ENCODE assay signal across 27 cellular contexts in genomic region chr3:160601288-160601687, GRCh38. TPM values are rescaled to one million over a fixed set of nuclear protein-coding genes. Genes with fewer than 3 reads are reported as not detected.
A peak's percentile ranks its signal among the peaks of the same experiment; 100 is the strongest.
DNase-seq lines count a peak whose midpoint lies in the region; ATAC-seq, FAIRE-seq and TF ChIP-seq lines count a peak whose summit lies in the region.
"Had no signal": no experiment of that assay in that cellular context is flagged by ENCODE, and none has a peak within 500 bp of the region (broad histone marks: within the 10 kb centered on the region; RNA-seq: fewer than 3 reads in every experiment).

No MANE protein-coding gene starts in this region.

- no peaks in the 10 kb centered on the region for H3K9me3 Mint-ChIP-seq in astrocyte (ENCODE audit: unreplicated experiment)
- H3K9me3 Mint-ChIP-seq: CD4-positive, alpha-beta T cell had no signal

- intact Hi-C loops in right lobe of liver (cut with DNase I) = no loop called here

- no peak overlapping the region for H3K4me2 ChIP-seq in astrocyte (ENCODE audit: low read length)
- H3K4me2 ChIP-seq: A549; BLaER1 treated with 17β-estradiol and CSF1 and Interleukin-3, amounts not matched to agents 10 nM and 100 nM had no signal

- no peak overlapping the region for H2AFZ ChIP-seq in astrocyte (ENCODE audit: low read depth, low read length)
- H2AFZ ChIP-seq: GM23248 had no signal

- peaks cover 4% of the 10 kb centered on the region for H3K27me3 Mint-ChIP-seq in astrocyte (ENCODE audit: low read depth, unreplicated experiment)
- H3K27me3 Mint-ChIP-seq: CD4-positive, alpha-beta T cell had no signal

- H3K36me3 ChIP-seq in astrocyte (ENCODE audit: insufficient read depth, low read length) (no peaks in the 10 kb centered on the region), right lobe of liver (no peaks in the 10 kb centered on the region)
- H3K36me3 ChIP-seq: BE2C; BLaER1 treated with 17β-estradiol and CSF1 and Interleukin-3, amounts not matched to agents 10 nM and 100 nM had no signal

- H3K27ac ChIP-seq in astrocyte (ENCODE audit: low read depth, low read length) = no peak overlapping the region
- peak overlapping the region; percentile 62 to 90 (median 88) for H3K27ac ChIP-seq in right lobe of liver
- H3K27ac ChIP-seq: A549; BLaER1 treated with 17β-estradiol and CSF1 and Interleukin-3, amounts not matched to agents 10 nM and 100 nM; GM23248 had no signal

- H3K9ac ChIP-seq in astrocyte (ENCODE audit: low read length) = no peak overlapping the region
- H3K9ac ChIP-seq: BLaER1 treated with 17β-estradiol and CSF1 and Interleukin-3, amounts not matched to agents 10 nM and 100 nM; GM23248 had no signal

- H3K4me3 ChIP-seq in astrocyte (ENCODE audit: insufficient read depth, low read depth, low read length) (no peak overlapping the region), choroid plexus epithelial cell (ENCODE audit: low read depth, low read length) (no peak overlapping the region), fibroblast of mammary gland (ENCODE audit: control insufficient read depth, low read depth, low read length) (no peak overlapping the region), right lobe of liver (no peak overlapping the region)
- H3K4me3 ChIP-seq: A549; BLaER1 treated with 17β-estradiol and CSF1 and Interleukin-3, amounts not matched to agents 10 nM and 100 nM; GM23248 had no signal

- H3K4me3 Mint-ChIP-seq in astrocyte (ENCODE audit: unreplicated experiment) = no peak overlapping the region
- H3K4me3 Mint-ChIP-seq: CD14-positive monocyte; CD4-positive, alpha-beta T cell; CD8-positive, alpha-beta memory T cell had no signal

- H3K36me3 Mint-ChIP-seq in astrocyte (ENCODE audit: low read depth, unreplicated experiment) = no peaks in the 10 kb centered on the region
- H3K36me3 Mint-ChIP-seq: CD14-positive monocyte had no signal

- no peak for FAIRE-seq in astrocyte (lab: Jason Lieb, UNC)
- FAIRE-seq: A549, D721Med, G401.6, GM12892, H1 had no signal

- H3K9me3 ChIP-seq in astrocyte (ENCODE audit: insufficient read depth, low read depth, low read length) (no peaks in the 10 kb centered on the region), right lobe of liver (no peaks in the 10 kb centered on the region)
- H3K9me3 ChIP-seq: A549, BE2C had no signal

- no peak for TF ChIP-seq CTCF in astrocyte (IDR thresholded peaks at IDR 0.05; ENCODE audit: insufficient read depth, low read depth, low read length)
- no peak for TF ChIP-seq CTCF in choroid plexus epithelial cell (conservative IDR thresholded peaks at IDR 0.05; ENCODE audit: low read depth, low read length)
- no peak for TF ChIP-seq CTCF in fibroblast of mammary gland (conservative IDR thresholded peaks at IDR 0.05; ENCODE audit: control insufficient read depth, insufficient read depth, low read depth, low read length)
- TF ChIP-seq CTCF in right lobe of liver (IDR thresholded peaks at IDR 0.05) = no peak

- DNase-seq in astrocyte (ENCODE audit: low read depth) (peak; percentile 2), choroid plexus epithelial cell (ENCODE audit: low read depth) (peak; percentile 8), fibroblast of mammary gland (ENCODE audit: low read depth) (peak; percentile 24), right lobe of liver (no peak), DMS153 (lab: John Stamatoyannopoulos, UW) (no peak), DMS79 (lab: John Stamatoyannopoulos, UW) (no peak), NCI-H1048 (lab: John Stamatoyannopoulos, UW) (no peak)
- DNase-seq: 8988T; ACHN; AML-193; BE2C; CD4-positive, alpha-beta T cell; CD8-positive, alpha-beta memory T cell; DMS 273 treated with DMSO at 0.1 percent for 48 hours; DMS53; DND-41; GM23248; H7; HCEC 1CT had no signal

- H3K4me1 ChIP-seq in astrocyte (ENCODE audit: insufficient read depth, low read length) (no peaks in the 10 kb centered on the region), right lobe of liver (peaks cover 0 to 26% (median 5%) of the 10 kb centered on the region in 4 donors)
- H3K4me1 ChIP-seq: A549; BE2C; BLaER1 treated with 17β-estradiol and CSF1 and Interleukin-3, amounts not matched to agents 10 nM and 100 nM had no signal

- peak; percentile 57 to 69 (median 64) for ATAC-seq in right lobe of liver
- no peak for ATAC-seq in GM19455 (IDR thresholded peaks at IDR 0.05; ENCODE audit: unreplicated experiment)
- ATAC-seq: A549 had no signal

- H3K4me1 Mint-ChIP-seq in astrocyte (ENCODE audit: low read depth, unreplicated experiment) = no peaks in the 10 kb centered on the region
- H3K4me1 Mint-ChIP-seq: CD14-positive monocyte; CD8-positive, alpha-beta memory T cell had no signal

- no peaks in the 10 kb centered on the region for H3K79me2 ChIP-seq in astrocyte (ENCODE audit: insufficient read depth, low read length)

- no peaks in the 10 kb centered on the region for H4K20me1 ChIP-seq in astrocyte (ENCODE audit: insufficient read depth, low read length)
- H4K20me1 ChIP-seq: BLaER1 treated with 17β-estradiol and CSF1 and Interleukin-3, amounts not matched to agents 10 nM and 100 nM had no signal

- H3K27ac Mint-ChIP-seq in astrocyte (ENCODE audit: unreplicated experiment) = no peak overlapping the region
- H3K27ac Mint-ChIP-seq: CD14-positive monocyte; CD4-positive, alpha-beta T cell; CD8-positive, alpha-beta memory T cell had no signal

- 19% methylated on average over 1 of the region's 1 CpG for WGBS in right lobe of liver (ENCODE audit: insufficient coverage, low coverage, low lambda C conversion rate, missing lambda C conversion rate)

- TF ChIP-seq POLR2A in right lobe of liver (IDR thresholded peaks at IDR 0.05) = no peak

- H3K27me3 ChIP-seq in astrocyte (ENCODE audit: insufficient read depth, low read length) (no peaks in the 10 kb centered on the region), right lobe of liver (no peaks in the 10 kb centered on the region)
- H3K27me3 ChIP-seq: BE2C; BLaER1 treated with 17β-estradiol and CSF1 and Interleukin-3, amounts not matched to agents 10 nM and 100 nM had no signal

RNA-seq across cellular contexts. Expression of gene KPNA4, which starts 35.9 kb away (rescaled TPM):
- total RNA-seq in astrocyte (80.8 and 105 TPM in 2 replicates), right lobe of liver (10 to 100 TPM; 14.4 to 32.5 (median 18.9) TPM)

Comparison
In these comparisons a context has a peak if more than half of its experiments do, and no peak if none do; other contexts are left out.
1. DNase-seq: peak in astrocyte (single experiment), choroid plexus epithelial cell (single experiment) and fibroblast of mammary gland (single experiment); none in right lobe of liver (0 of 3), DMS153 (single experiment), DMS79 (single experiment) and NCI-H1048 (single experiment).